In genomic region chr2:25877431-25878360, GRCh38 we compare ENCODE assay signal across 7 cellular contexts. TPM values are rescaled to one million over a fixed set of nuclear protein-coding genes. Genes with fewer than 3 reads are reported as not detected.
A peak's percentile ranks its signal among the peaks of the same experiment; 100 is the strongest.
DNase-seq lines count a peak whose midpoint lies in the region; ATAC-seq and TF ChIP-seq lines count a peak whose summit lies in the region.

No MANE protein-coding gene starts in this region.

- H3K9me3 ChIP-seq in mammary epithelial cell (replicated peaks; ENCODE audit: insufficient read depth, low read length) = no peaks in the 10 kb centered on the region

- peak overlapping the region; percentile 93 for H3K9ac ChIP-seq in mammary epithelial cell (ENCODE audit: insufficient read depth, low read length)

- intact Hi-C loops in mammary epithelial cell (cut with micrococcal nuclease) = loop anchor here (2.0 to 5.0 kb wide), 2 partner anchors 25 to 100 kb away; no protein-coding TSS in a partner anchor

- no peaks in the 10 kb centered on the region for H4K20me1 ChIP-seq in mammary epithelial cell (ENCODE audit: insufficient read depth, low read length)

- CTCF ChIA-PET in mammary epithelial cell (lab: Charles Lee; ENCODE audit: low non-redundant PET) = interaction anchor here (0.5 to 1.0 kb wide), 3 partner anchors 24 to 70 kb away, joined by 5 to 9 read pairs (median 5); no protein-coding TSS in a partner anchor

- WGBS in mammary epithelial cell (ENCODE audit: low coverage, missing lambda C conversion rate) = 1% methylated on average over 27 of the region's 64 CpGs

- peak; percentile 53 for ATAC-seq in GM18511 (IDR thresholded peaks at IDR 0.05; ENCODE audit: unreplicated experiment)
- peak; percentile 40 for ATAC-seq in HG02981 (IDR thresholded peaks at IDR 0.05; ENCODE audit: unreplicated experiment)

- in situ Hi-C loops in mammary epithelial cell (cut with MboI; ENCODE audit: low sequenced_read_pairs in 2 of 2) = no loop called here

- H3K4me3 ChIP-seq in WI38 (ENCODE audit: low read depth, low read length) (peak overlapping the region; percentile 92), mammary epithelial cell (replicated peaks in 1 of 3; ENCODE audit: insufficient read depth in 1 of 3, low read depth in 2 of 3, low read length in 3 of 3) (peak overlapping the region; percentile 90 to 97 (median 92))

- H3K4me1 ChIP-seq in mammary epithelial cell (ENCODE audit: insufficient read depth, low read length) = peaks cover 12% of the 10 kb centered on the region

- H3K36me3 ChIP-seq in mammary epithelial cell (ENCODE audit: insufficient read depth, low read length) = no peaks in the 10 kb centered on the region

- peak overlapping the region; percentile 97 for H3K4me2 ChIP-seq in mammary epithelial cell (ENCODE audit: insufficient read depth, low read depth, low read length)

- H3K27ac ChIP-seq in mammary epithelial cell (ENCODE audit: insufficient read depth, low read depth, low read length) = peak overlapping the region; percentile 94

- H3K79me2 ChIP-seq in mammary epithelial cell (ENCODE audit: insufficient read depth, low read length) = peaks cover 53% of the 10 kb centered on the region

- H2AFZ ChIP-seq in mammary epithelial cell (ENCODE audit: low read depth, low read length) = peak overlapping the region; percentile 96

- H3K27me3 ChIP-seq in mammary epithelial cell (ENCODE audit: insufficient read depth, low read length) = no peaks in the 10 kb centered on the region

- no TSS peak for BruUV-seq in mammary epithelial cell (replicated peaks; lab: Mats Ljungman, UMichigan)

- DNase-seq in NCI-H2107 treated with DMSO at 0.1 percent for 48 hours (lab: John Stamatoyannopoulos, UW; ENCODE audit: unreplicated experiment) (peak; percentile 67), mammary epithelial cell (peak; percentile 67), iris pigment epithelial cell (ENCODE audit: low read depth) (peak; percentile 69)
- DNase-seq in stimulated activated CD4-positive, alpha-beta T cell treated with anti-CD3 and anti-CD28 coated beads, Interleukin-12 subunit alpha, Interleukin-12 subunit beta, amount 100 ng/mL, for 4 hours = peak; percentile 39

- dilution Hi-C loops in mammary epithelial cell (cut with HindIII; ENCODE audit: low sequenced_read_pairs) = loop anchor here (5.0 kb wide), 1 partner anchor 50 kb away; no protein-coding TSS in a partner anchor

- TF ChIP-seq CTCF in WI38 (IDR thresholded peaks at IDR 0.05; ENCODE audit: low read depth, low read length) (no peak), mammary epithelial cell (conservative IDR thresholded peaks at IDR 0.05 in 1 of 2, IDR thresholded peaks at IDR 0.05 in 1 of 2; ENCODE audit: extremely low read depth in 1 of 2, insufficient read depth in 1 of 2, low read depth in 1 of 2, low read length in 2 of 2) (no peak)

RNA-seq across cellular contexts. Expression of gene ASXL2, which starts 0.6 kb away (rescaled TPM):
- 10 to 100 TPM; 15.2 to 39.4 TPM for total RNA-seq in mammary epithelial cell
- 11.4 TPM for polyA plus RNA-seq in mammary epithelial cell
- polyA minus RNA-seq in mammary epithelial cell = 25.2 TPM

Comparison
In these comparisons a context has a peak if more than half of its experiments do, and no peak if none do; other contexts are left out.
1. Peak in every context shown above with its lines: DNase-seq, ATAC-seq, H3K4me3 ChIP-seq and H3K27ac ChIP-seq.